In the genomic region with DNA sequence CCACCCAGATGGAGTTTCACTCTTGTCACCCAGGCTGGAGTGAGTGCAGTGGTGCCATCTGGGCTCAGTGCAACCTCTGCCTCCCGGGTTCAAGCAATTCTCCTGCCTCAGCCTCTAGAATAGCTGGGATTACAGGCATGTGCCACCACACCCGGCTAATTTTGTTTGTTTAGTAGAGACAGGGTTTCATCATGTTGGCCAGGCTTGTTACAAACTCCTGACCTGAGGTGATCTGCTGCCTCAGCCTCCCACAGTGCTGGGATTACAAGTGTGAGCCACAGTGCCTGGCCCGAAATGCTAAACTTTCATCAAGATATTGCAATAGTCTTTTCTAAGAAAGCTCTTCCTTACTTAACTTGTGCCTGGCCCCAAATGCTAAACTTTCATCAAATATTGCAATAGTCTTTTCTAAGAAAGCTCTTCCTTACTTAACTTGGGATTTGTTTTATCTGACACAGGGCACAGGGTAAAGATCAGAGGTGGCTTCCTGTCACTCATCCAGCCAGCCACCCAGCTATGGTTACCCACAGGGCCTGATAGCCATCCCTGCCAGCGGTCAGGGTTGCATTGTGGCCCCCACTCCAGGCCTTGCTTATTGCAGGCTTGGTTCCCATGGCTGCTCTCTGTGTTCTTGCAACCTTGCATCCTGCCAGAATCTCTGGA, we compare ENCODE assay signal across 17 cellular contexts.
"Had no signal": no experiment of that assay in that cellular context is flagged by ENCODE, and none has a peak within 500 bp of the region (broad histone marks: within the 10 kb centered on the region; RNA-seq: fewer than 3 reads in every experiment).

No MANE protein-coding gene starts in this region.

- H3K9me3 Mint-ChIP-seq: stimulated activated naive CD8-positive, alpha-beta T cell treated with anti-CD3 and anti-CD28 coated beads, Interleukin-15, Interleukin-2, amounts not matched to agents 100 ng/mL and 50 ng/mL, for 24 hours had no signal

- H3K36me3 Mint-ChIP-seq: naive thymus-derived CD8-positive, alpha-beta T cell had no signal

- DNase-seq: cerebellar nuclear complex; erythroblast; foreskin melanocyte; head of caudate nucleus; kidney; left cardiac atrium; mammary epithelial cell; naive thymus-derived CD8-positive, alpha-beta T cell; stimulated activated CD4-positive, alpha-beta T cell treated with anti-CD3 and anti-CD28 coated beads, Interleukin-2, amount 100 ng/mL, for 48 hours; testis had no signal

- H3K27ac Mint-ChIP-seq: dendritic cell treated with granulocyte-macrophage colony-stimulating factor and Interleukin-4, amounts not matched to agents 40 ng/mL and 50 ng/mL, for 4 days; naive thymus-derived CD8-positive, alpha-beta T cell; stimulated activated naive CD8-positive, alpha-beta T cell treated with anti-CD3 and anti-CD28 coated beads, Interleukin-15, Interleukin-2, amounts not matched to agents 100 ng/mL and 50 ng/mL, for 24 hours had no signal

- H3K36me3 ChIP-seq: neutrophil, right atrium auricular region, tibial nerve had no signal

- H3K4me3 Mint-ChIP-seq: dendritic cell treated with granulocyte-macrophage colony-stimulating factor and Interleukin-4, amounts not matched to agents 40 ng/mL and 50 ng/mL, for 4 days; naive thymus-derived CD8-positive, alpha-beta T cell; stimulated activated naive CD8-positive, alpha-beta T cell treated with anti-CD3 and anti-CD28 coated beads, Interleukin-15, Interleukin-2, amounts not matched to agents 100 ng/mL and 50 ng/mL, for 24 hours had no signal

- H3K9me3 ChIP-seq: neutrophil, right atrium auricular region, testis had no signal

- H3K4me1 ChIP-seq: right atrium auricular region, testis, tibial nerve had no signal

- H3K27ac ChIP-seq: neutrophil, right atrium auricular region, testis, tibial nerve had no signal

- ATAC-seq: naive thymus-derived CD8-positive, alpha-beta T cell had no signal

- H3K27me3 ChIP-seq: hepatocyte, neutrophil, right atrium auricular region, testis, tibial nerve had no signal

- H3K4me3 ChIP-seq: hepatocyte, right atrium auricular region, smooth muscle cell, testis, tibial nerve had no signal

- H3K4me1 Mint-ChIP-seq: naive thymus-derived CD8-positive, alpha-beta T cell had no signal
